8 cellular contexts compared by ENCODE assay signal in the genomic region with DNA sequence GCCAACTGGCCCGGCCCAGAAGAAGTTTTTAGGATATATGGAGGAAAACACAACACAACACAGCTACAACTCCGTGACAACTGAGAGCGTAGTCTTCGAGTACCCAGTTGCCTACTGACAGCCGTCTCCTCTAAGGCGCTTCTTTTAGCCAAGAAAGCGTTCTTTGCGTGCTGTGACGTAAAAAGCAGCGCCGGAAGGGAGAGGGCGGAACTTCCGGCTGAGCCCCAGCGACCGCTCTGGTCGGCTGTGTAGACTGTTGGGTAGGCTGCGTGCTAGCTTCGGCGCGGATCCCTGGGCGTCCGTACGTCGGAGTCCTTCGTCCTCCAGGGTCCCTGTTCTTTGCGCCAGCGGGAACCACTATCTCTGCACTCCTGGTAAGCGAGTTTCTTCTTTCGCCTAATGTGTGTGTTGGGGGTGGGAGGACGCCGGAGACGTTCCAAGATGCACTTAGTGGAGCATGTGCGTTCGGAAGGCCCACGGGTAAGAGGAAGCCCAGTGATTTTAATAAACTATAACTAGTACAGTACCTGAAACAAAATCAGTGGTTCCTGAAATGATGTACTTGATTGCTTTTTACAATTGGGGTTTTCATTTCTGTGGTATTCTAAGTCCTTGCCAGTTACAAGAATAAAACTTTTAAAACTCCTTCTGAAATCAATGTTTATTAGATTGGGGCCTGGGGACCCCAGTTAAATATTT. TPM values are rescaled to one million over a fixed set of nuclear protein-coding genes. Genes with fewer than 3 reads are reported as not detected.
A peak's percentile ranks its signal among the peaks of the same experiment; 100 is the strongest.
DNase-seq lines count a peak whose midpoint lies in the region; TF ChIP-seq lines count a peak whose summit lies in the region.

A gene (plus strand): TSS at position 239 of the 699 bp plus-strand sequence. CDS start 2,914 bp downstream, outside the sequence.

- TF ChIP-seq CTCF in fibroblast of the aortic adventitia (IDR thresholded peaks at IDR 0.05; ENCODE audit: insufficient read depth, low read length) = no peak
- no peak for TF ChIP-seq CTCF in nephron (IDR thresholded peaks at IDR 0.05; ENCODE audit: unreplicated experiment in 3 of 3)

- peak within 1 kb of the TSS; percentile 95 for H3K4me3 ChIP-seq in fibroblast of the aortic adventitia (ENCODE audit: low read depth, low read length)

- peak within 1 kb of the TSS; percentile 93 to 99 (median 96) for H3K27ac Mint-ChIP-seq in nephron
- H3K27ac Mint-ChIP-seq in stimulated activated naive CD8-positive, alpha-beta T cell treated with anti-CD3 and anti-CD28 coated beads, Interleukin-15, Interleukin-2, amounts not matched to agents 100 ng/mL and 50 ng/mL, for 24 hours = peak within 1 kb of the TSS; percentile 98

- H3K36me3 Mint-ChIP-seq in nephron (ENCODE audit: low read depth) = peaks cover 29% of the 10 kb centered on the region
- H3K36me3 Mint-ChIP-seq in stimulated activated naive CD8-positive, alpha-beta T cell treated with anti-CD3 and anti-CD28 coated beads, Interleukin-15, Interleukin-2, amounts not matched to agents 100 ng/mL and 50 ng/mL, for 24 hours (ENCODE audit: low read depth) = peaks cover 46% of the 10 kb centered on the region

- peak; percentile 92 for DNase-seq in EL
- peak; percentile 87 for DNase-seq in H4 (ENCODE audit: low spot score)
- peak; percentile 88 for DNase-seq in LoVo (ENCODE audit: low spot score)
- peak; percentile 88 to 89 for DNase-seq in SHP77 (lab: John Stamatoyannopoulos, UW)
- peak; percentile 92 for DNase-seq in activated effector memory CD4-positive, alpha-beta T cell treated with Interleukin-2 at 50 U/mL for 16 hours
- DNase-seq in fibroblast of the aortic adventitia (ENCODE audit: low read depth) = peak; percentile 94

- peak within 1 kb of the TSS; percentile 99 to 100 (median 100) for H3K4me3 Mint-ChIP-seq in nephron
- peak within 1 kb of the TSS; percentile 98 for H3K4me3 Mint-ChIP-seq in stimulated activated naive CD8-positive, alpha-beta T cell treated with anti-CD3 and anti-CD28 coated beads, Interleukin-15, Interleukin-2, amounts not matched to agents 100 ng/mL and 50 ng/mL, for 24 hours

- H3K9me3 Mint-ChIP-seq in nephron = no peaks in the 10 kb centered on the region
- no peaks in the 10 kb centered on the region for H3K9me3 Mint-ChIP-seq in stimulated activated naive CD8-positive, alpha-beta T cell treated with anti-CD3 and anti-CD28 coated beads, Interleukin-15, Interleukin-2, amounts not matched to agents 100 ng/mL and 50 ng/mL, for 24 hours

- peaks cover 3% of the 10 kb centered on the region for H3K27me3 Mint-ChIP-seq in nephron (ENCODE audit: low read depth)
- peaks cover 5% of the 10 kb centered on the region for H3K27me3 Mint-ChIP-seq in stimulated activated naive CD8-positive, alpha-beta T cell treated with anti-CD3 and anti-CD28 coated beads, Interleukin-15, Interleukin-2, amounts not matched to agents 100 ng/mL and 50 ng/mL, for 24 hours

- H3K4me1 Mint-ChIP-seq in nephron = peaks cover 21% of the 10 kb centered on the region
- H3K4me1 Mint-ChIP-seq in stimulated activated naive CD8-positive, alpha-beta T cell treated with anti-CD3 and anti-CD28 coated beads, Interleukin-15, Interleukin-2, amounts not matched to agents 100 ng/mL and 50 ng/mL, for 24 hours (ENCODE audit: low read depth) = peaks cover 49% of the 10 kb centered on the region

RNA-seq across cellular contexts. Expression of the gene that starts here (rescaled TPM):
- total RNA-seq in H4 (2014; rRNA removed; shearing (Covaris generic)) = 37.7 and 49.4 TPM in 2 replicates
- 26.2 and 32.5 TPM in 2 replicates for total RNA-seq in fibroblast of the aortic adventitia (ENCODE audit: low replicate concordance)

Comparison
In these comparisons a context has a peak if more than half of its experiments do, and no peak if none do; other contexts are left out.
1. Peak in every context shown above with its lines: DNase-seq and H3K4me3 ChIP-seq.